ENCODE assay signal across 20 cellular contexts in genomic region chr13:53240316-53240715, GRCh38.
"Had no signal": no experiment of that assay in that cellular context is flagged by ENCODE, and none has a peak within 500 bp of the region (broad histone marks: within the 10 kb centered on the region; RNA-seq: fewer than 3 reads in every experiment).

No MANE protein-coding gene starts in this region.

- H3K27ac ChIP-seq: esophagus squamous epithelium, gastroesophageal sphincter, parathyroid adenoma, psoas muscle, spleen, tibial artery had no signal

- H3K36me3 Mint-ChIP-seq: stimulated activated memory B cell treated with anti-CD40 and anti-IgM and Interleukin-4, amounts not matched to agents 10 μg/mL and 1 μg/mL and 100 μg/mL, for 72 hours had no signal

- H3K27ac Mint-ChIP-seq: stimulated activated memory B cell treated with anti-CD40 and anti-IgM and Interleukin-4, amounts not matched to agents 10 μg/mL and 1 μg/mL and 100 μg/mL, for 72 hours; stimulated activated naive CD8-positive, alpha-beta T cell treated with anti-CD3 and anti-CD28 coated beads, Interleukin-15, Interleukin-2, amounts not matched to agents 100 ng/mL and 50 ng/mL, for 24 hours had no signal

- DNase-seq: cerebellar nuclear complex; dermis blood vessel endothelial cell; esophagus squamous epithelium; foreskin fibroblast; kidney; left cardiac atrium; left ventricle myocardium superior; mesenchymal stem cell; midbrain; psoas muscle; spleen; stimulated activated CD4-positive, alpha-beta T cell treated with anti-CD3 and anti-CD28 coated beads, Interleukin-15, amount 100 ng/mL, for 24 hours; stimulated activated CD4-positive, alpha-beta T cell treated with anti-CD3 and anti-CD28 coated beads, Interleukin-1b, Interleukin-23, amount 100 ng/mL, for 48 hours; stimulated activated CD4-positive, alpha-beta T cell treated with anti-CD3 and anti-CD28 coated beads, Interleukin-4, amount 100 ng/mL, for 24 hours; tibial artery had no signal

- H3K4me3 Mint-ChIP-seq: neural crest cell; stimulated activated memory B cell treated with anti-CD40 and anti-IgM and Interleukin-4, amounts not matched to agents 10 μg/mL and 1 μg/mL and 100 μg/mL, for 72 hours; stimulated activated naive CD8-positive, alpha-beta T cell treated with anti-CD3 and anti-CD28 coated beads, Interleukin-15, Interleukin-2, amounts not matched to agents 100 ng/mL and 50 ng/mL, for 24 hours had no signal

- H3K27me3 Mint-ChIP-seq: stimulated activated memory B cell treated with anti-CD40 and anti-IgM and Interleukin-4, amounts not matched to agents 10 μg/mL and 1 μg/mL and 100 μg/mL, for 72 hours; stimulated activated naive CD8-positive, alpha-beta T cell treated with anti-CD3 and anti-CD28 coated beads, Interleukin-15, Interleukin-2, amounts not matched to agents 100 ng/mL and 50 ng/mL, for 24 hours had no signal

- H3K4me1 Mint-ChIP-seq: stimulated activated memory B cell treated with anti-CD40 and anti-IgM and Interleukin-4, amounts not matched to agents 10 μg/mL and 1 μg/mL and 100 μg/mL, for 72 hours had no signal

- H3K9me3 Mint-ChIP-seq: neural crest cell; stimulated activated memory B cell treated with anti-CD40 and anti-IgM and Interleukin-4, amounts not matched to agents 10 μg/mL and 1 μg/mL and 100 μg/mL, for 72 hours; stimulated activated naive CD8-positive, alpha-beta T cell treated with anti-CD3 and anti-CD28 coated beads, Interleukin-15, Interleukin-2, amounts not matched to agents 100 ng/mL and 50 ng/mL, for 24 hours had no signal
